12 cellular contexts compared by ENCODE assay signal in the genomic region with DNA sequence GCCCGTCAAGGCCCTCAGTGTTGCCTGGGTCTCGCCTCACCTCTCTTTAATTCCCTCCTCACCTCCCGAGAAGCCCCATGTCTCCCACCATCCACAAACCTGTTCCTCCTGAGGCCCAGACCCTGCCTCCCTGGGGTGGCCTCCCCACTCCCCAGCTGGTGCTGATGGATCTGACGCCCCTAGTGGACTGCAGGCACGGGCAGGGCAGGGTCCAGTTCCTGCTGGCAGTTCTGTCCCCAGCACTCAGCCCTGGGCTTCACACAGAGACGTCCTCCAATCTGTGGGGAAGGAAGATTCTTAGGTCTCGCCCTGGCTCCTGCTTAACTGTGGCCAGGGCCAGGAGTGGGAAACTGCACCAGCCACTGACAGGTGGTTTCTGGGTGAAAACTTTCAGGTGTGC.
"Had no signal": no experiment of that assay in that cellular context is flagged by ENCODE, and none has a peak within 500 bp of the region (broad histone marks: within the 10 kb centered on the region; RNA-seq: fewer than 3 reads in every experiment).

No MANE protein-coding gene starts in this region.

- H3K27ac ChIP-seq: hepatocyte, left ventricle myocardium inferior, ovary, tibial artery had no signal

- ATAC-seq: activated T-helper 17 cell treated with anti-CD3 and anti-CD28 coated beads, Interleukin-2, amount 50 U/mL, for 72 hours; esophagus mucosa; natural killer cell had no signal

- H3K27me3 ChIP-seq: ovary, tibial artery had no signal

- H3K4me3 ChIP-seq: hepatocyte, left ventricle myocardium inferior, ovary, tibial artery had no signal

- H3K9me3 ChIP-seq: left ventricle myocardium inferior, ovary, tibial artery had no signal

- H3K4me2 ChIP-seq: hepatocyte had no signal

- H2AFZ ChIP-seq: hepatocyte had no signal

- DNase-seq: activated CD4-positive, CD25-positive, alpha-beta regulatory T cell treated with anti-CD3 and anti-CD28 coated beads, Interleukin-2, amount 50 U/mL, for 72 hours; activated naive CD4-positive, alpha-beta T cell treated with Interleukin-2 at 50 U/mL for 16 hours; aorta; left ventricle myocardium inferior; natural killer cell; ovary; stimulated activated CD4-positive, alpha-beta T cell treated with anti-CD3 and anti-CD28 coated beads, Interleukin-2, amount 100 ng/mL, for 24 hours; T-helper 9 cell; tibial artery had no signal

- H3K36me3 ChIP-seq: left ventricle myocardium inferior, ovary, tibial artery had no signal

- H3K79me2 ChIP-seq: hepatocyte had no signal
